ENCODE assay signal across 16 cellular contexts in genomic region chr12:19243577-19243976, GRCh38.
"Had no signal": no experiment of that assay in that cellular context is flagged by ENCODE, and none has a peak within 500 bp of the region (broad histone marks: within the 10 kb centered on the region; RNA-seq: fewer than 3 reads in every experiment).

No MANE protein-coding gene starts in this region.

- DNase-seq: activated CD4-positive, alpha-beta T cell treated with anti-CD3 and anti-CD28 coated beads, Interleukin-2, amount 50 U/mL, for 1 hour; activated CD8-positive, alpha-beta memory T cell treated with anti-CD3 and anti-CD28 coated beads, Interleukin-2, amount 50 U/mL, for 48 hours; activated effector memory CD4-positive, alpha-beta T cell treated with anti-CD3 and anti-CD28 coated beads, Interleukin-2, amount 50 U/mL, for 16 hours; activated T-cell treated with anti-CD3 and anti-CD28 coated beads, Interleukin-2, amount 50 U/mL, for 48 hours; lower lobe of right lung; occipital lobe; stimulated activated CD4-positive, alpha-beta T cell treated with anti-CD3 and anti-CD28 coated beads, Interleukin-2, amount 100 ng/mL, for 24 hours; stimulated activated naive CD4-positive, alpha-beta T cell treated with Interleukin-2 at 50 U/mL for 16 hours; T-cell; T-helper 9 cell; transverse colon; uterus had no signal

- H3K4me1 ChIP-seq: lower lobe of right lung, uterus had no signal

- H3K36me3 ChIP-seq: lower lobe of right lung, transverse colon, uterus had no signal

- H3K27ac Mint-ChIP-seq: activated naive CD4-positive, alpha-beta T cell treated with anti-CD3 and anti-CD28 coated beads, Interleukin-2, amount 50 U/mL, for 24 hours; natural killer cell treated with Interleukin-12 subunit alpha and Interleukin-12 subunit beta and Interleukin-15 and Interleukin-18, amount 100 ng/mL, for 72 hours; progenitor cell of endocrine pancreas; T-cell had no signal

- H3K4me3 Mint-ChIP-seq: activated naive CD4-positive, alpha-beta T cell treated with anti-CD3 and anti-CD28 coated beads, Interleukin-2, amount 50 U/mL, for 24 hours; natural killer cell treated with Interleukin-12 subunit alpha and Interleukin-12 subunit beta and Interleukin-15 and Interleukin-18, amount 100 ng/mL, for 72 hours had no signal

- H3K9me3 ChIP-seq: lower lobe of right lung, transverse colon, uterus had no signal

- H3K36me3 Mint-ChIP-seq: activated naive CD4-positive, alpha-beta T cell treated with anti-CD3 and anti-CD28 coated beads, Interleukin-2, amount 50 U/mL, for 24 hours; natural killer cell treated with Interleukin-12 subunit alpha and Interleukin-12 subunit beta and Interleukin-15 and Interleukin-18, amount 100 ng/mL, for 72 hours; T-cell had no signal

- H3K9me3 Mint-ChIP-seq: activated naive CD4-positive, alpha-beta T cell treated with anti-CD3 and anti-CD28 coated beads, Interleukin-2, amount 50 U/mL, for 24 hours; natural killer cell treated with Interleukin-12 subunit alpha and Interleukin-12 subunit beta and Interleukin-15 and Interleukin-18, amount 100 ng/mL, for 72 hours; T-cell had no signal

- H3K27ac ChIP-seq: lower lobe of right lung, transverse colon, uterus had no signal

- H3K27me3 ChIP-seq: transverse colon, uterus had no signal

- H3K4me3 ChIP-seq: lower lobe of right lung, transverse colon, uterus had no signal

- H3K27me3 Mint-ChIP-seq: progenitor cell of endocrine pancreas, T-cell had no signal

- ATAC-seq: activated CD4-positive, CD25-positive, alpha-beta regulatory T cell treated with anti-CD3 and anti-CD28 coated beads, Interleukin-2, amount 50 U/mL, for 24 hours; lower lobe of right lung; natural killer cell treated with Interleukin-12 subunit alpha and Interleukin-12 subunit beta and Interleukin-15 and Interleukin-18, amount 100 ng/mL, for 72 hours had no signal
